25 cellular contexts compared by ENCODE assay signal in the genomic region with DNA sequence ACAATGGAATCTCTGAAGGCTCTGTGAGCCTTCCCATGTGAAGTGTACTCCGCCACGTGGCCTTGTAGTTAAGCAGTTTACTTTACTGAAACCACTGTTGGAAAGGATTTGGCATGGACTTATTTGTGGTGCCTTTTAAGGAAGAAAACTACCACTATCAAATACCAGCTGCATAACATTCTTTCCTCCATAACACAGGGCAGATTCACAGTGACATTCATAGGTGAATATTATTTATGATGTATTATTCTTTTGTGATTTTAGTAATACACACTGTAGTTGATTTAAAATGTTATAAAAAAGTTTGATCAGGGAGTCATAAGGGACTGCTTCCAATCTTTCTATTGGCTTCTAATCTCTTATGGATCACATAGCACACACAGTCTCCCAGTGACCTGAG.
DNase-seq lines count a peak whose midpoint lies in the region; ATAC-seq and TF ChIP-seq lines count a peak whose summit lies in the region.
"Had no signal": no experiment of that assay in that cellular context is flagged by ENCODE, and none has a peak within 500 bp of the region (broad histone marks: within the 10 kb centered on the region; RNA-seq: fewer than 3 reads in every experiment).

No MANE protein-coding gene starts in this region.

- DNase-seq in astrocyte of the hippocampus (ENCODE audit: low read depth, low spot score): peak; percentile 7
- no peak for DNase-seq in left lung
- no peak for DNase-seq in trophoblast cell
- DNase-seq in sigmoid colon: no peak
- DNase-seq in activated CD8-positive, alpha-beta memory T cell treated with anti-CD3 and anti-CD28 coated beads, Interleukin-2, amount 10 ng/mL, durations not matched to agents 7 days and 5 days: no peak
- DNase-seq in hepatocyte (ENCODE audit: low spot score): no peak
- DNase-seq in NCI-H748 treated with DMSO at 0.1 percent for 48 hours (lab: John Stamatoyannopoulos, UW): no peak
- DNase-seq in NCI-H1105 (lab: John Stamatoyannopoulos, UW): no peak
- DNase-seq: 8988T; ACHN; BE2C; C1 segment of cervical spinal cord; CD4-positive, alpha-beta memory T cell; CD4-positive, CD25-positive, alpha-beta regulatory T cell; CD8-positive, alpha-beta memory T cell; COR-L47; DMS 273 treated with DMSO at 0.1 percent for 48 hours; DMS153; DMS79; DND-41; EL; GDM1 had no signal

- H3K27me3 ChIP-seq in left lung (peaks cover 0 to 21% of the 10 kb centered on the region in 2 donors), trophoblast cell (ENCODE audit: insufficient read depth, low read length) (no peaks in the 10 kb centered on the region), sigmoid colon (no peaks in the 10 kb centered on the region), hepatocyte (no peaks in the 10 kb centered on the region)
- H3K27me3 ChIP-seq: BE2C had no signal

- peaks cover 11% of the 10 kb centered on the region for H3K79me1 ChIP-seq in trophoblast cell (ENCODE audit: low read length)

- no peaks in the 10 kb centered on the region for H3K4me1 ChIP-seq in left lung
- peaks cover 9 to 10% of the 10 kb centered on the region in 2 experiments for H3K4me1 ChIP-seq in trophoblast cell (ENCODE audit: control insufficient read depth in 1 of 2, insufficient read depth in 2 of 2, low read length in 2 of 2)
- H3K4me1 ChIP-seq in sigmoid colon: peaks cover 0 to 15% (median 10%) of the 10 kb centered on the region in 4 donors
- no peaks in the 10 kb centered on the region for H3K4me1 ChIP-seq in hepatocyte (ENCODE audit: insufficient read depth)
- H3K4me1 ChIP-seq: BE2C, BLaER1 had no signal

- H3K9me2 ChIP-seq in hepatocyte (replicated peaks; ENCODE audit: insufficient read depth): no peaks in the 10 kb centered on the region

- intact Hi-C loops in left lung (cut with DNase I): no loop called here
- intact Hi-C loops in sigmoid colon (cut with DNase I): no loop called here

- H2AFZ ChIP-seq in trophoblast cell (ENCODE audit: insufficient read depth, low read length, poor library complexity) (no peak overlapping the region), hepatocyte (no peak overlapping the region)

- no peak overlapping the region for H3K18ac ChIP-seq in trophoblast cell (ENCODE audit: low read length)

- CTCF ChIA-PET in activated CD8-positive, alpha-beta memory T cell treated with anti-CD3 and anti-CD28 coated beads, Interleukin-2, amount 10 ng/mL, durations not matched to agents 7 days and 5 days (lab: Charles Lee): no interaction called here

- H2BK5ac ChIP-seq in trophoblast cell (ENCODE audit: low read depth, low read length, poor library complexity): no peak overlapping the region

- H3K9me3 ChIP-seq in left lung (no peaks in the 10 kb centered on the region), trophoblast cell (ENCODE audit: insufficient read depth, low read depth, low read length) (no peaks in the 10 kb centered on the region), sigmoid colon (no peaks in the 10 kb centered on the region), hepatocyte (ENCODE audit: low read depth) (no peaks in the 10 kb centered on the region)
- H3K9me3 ChIP-seq: BE2C had no signal

- TF ChIP-seq CTCF in left lung (IDR thresholded peaks at IDR 0.05) (no peak), sigmoid colon (IDR thresholded peaks at IDR 0.05) (no peak), hepatocyte (IDR thresholded peaks at IDR 0.05; ENCODE audit: poor library complexity) (no peak)

- H3K36me3 ChIP-seq in left lung: no peaks in the 10 kb centered on the region
- no peaks in the 10 kb centered on the region for H3K36me3 ChIP-seq in trophoblast cell (ENCODE audit: control insufficient read depth in 1 of 2, insufficient read depth in 2 of 2, low read length in 2 of 2)
- no peaks in the 10 kb centered on the region for H3K36me3 ChIP-seq in sigmoid colon
- no peaks in the 10 kb centered on the region for H3K36me3 ChIP-seq in hepatocyte (replicated peaks; ENCODE audit: insufficient read depth, low read depth)
- H3K36me3 ChIP-seq: BE2C, BLaER1 had no signal

- WGBS in trophoblast cell (ENCODE audit: extremely low coverage, insufficient coverage, insufficient read length): no CpG with 5 or more reads among the region's 2 CpGs
- WGBS in sigmoid colon, 2 donors: 65 to 68% methylated on average over 2 of the region's 2 CpGs
- WGBS in hepatocyte (ENCODE audit: low lambda C conversion rate, missing lambda C conversion rate): 49% methylated on average over 2 of the region's 2 CpGs

- H4K12ac ChIP-seq in trophoblast cell (ENCODE audit: low read depth, low read length): no peak overlapping the region

- no peaks in the 10 kb centered on the region for H3K27me3 Mint-ChIP-seq in activated CD8-positive, alpha-beta memory T cell treated with anti-CD3 and anti-CD28 coated beads, Interleukin-2, amount 10 ng/mL, durations not matched to agents 7 days and 5 days
- H3K27me3 Mint-ChIP-seq: CD4-positive, alpha-beta memory T cell; CD4-positive, CD25-positive, alpha-beta regulatory T cell had no signal

- no peak overlapping the region for H2BK12ac ChIP-seq in trophoblast cell (ENCODE audit: low read length)

- H4K91ac ChIP-seq in trophoblast cell (ENCODE audit: low read depth, low read length): peak overlapping the region; percentile 18

- H3K79me2 ChIP-seq in trophoblast cell (ENCODE audit: control insufficient read depth, insufficient read depth, low read length, poor library complexity): peaks cover 4% of the 10 kb centered on the region
- no peaks in the 10 kb centered on the region for H3K79me2 ChIP-seq in hepatocyte

- H4K20me1 ChIP-seq in hepatocyte (ENCODE audit: insufficient read depth, poor library complexity, severe bottlenecking): no peaks in the 10 kb centered on the region
- H4K20me1 ChIP-seq: BLaER1 had no signal

- no peak for TF ChIP-seq POLR2A in sigmoid colon (IDR thresholded peaks at IDR 0.05)

- no peaks in the 10 kb centered on the region for H3K9me3 Mint-ChIP-seq in activated CD8-positive, alpha-beta memory T cell treated with anti-CD3 and anti-CD28 coated beads, Interleukin-2, amount 10 ng/mL, durations not matched to agents 7 days and 5 days (ENCODE audit: low read depth)

- no peak overlapping the region for H3K4me2 ChIP-seq in trophoblast cell (ENCODE audit: low read length)
- no peak overlapping the region for H3K4me2 ChIP-seq in hepatocyte
- H3K4me2 ChIP-seq: BLaER1 had no signal

- H3K4ac ChIP-seq in trophoblast cell (ENCODE audit: low read depth, low read length): no peak overlapping the region

- no peaks in the 10 kb centered on the region for H3K36me3 Mint-ChIP-seq in activated CD8-positive, alpha-beta memory T cell treated with anti-CD3 and anti-CD28 coated beads, Interleukin-2, amount 10 ng/mL, durations not matched to agents 7 days and 5 days
- H3K36me3 Mint-ChIP-seq: CD14-positive monocyte; CD4-positive, alpha-beta memory T cell; CD4-positive, CD25-positive, alpha-beta regulatory T cell; CD8-positive, alpha-beta memory T cell had no signal

- no peak overlapping the region for H3K27ac ChIP-seq in left lung
- no peak overlapping the region for H3K27ac ChIP-seq in trophoblast cell (ENCODE audit: low read depth, low read length)
- H3K27ac ChIP-seq in sigmoid colon: peak overlapping the region in 3 of 4 donors; percentile 65 to 73 (median 65)
- no peak overlapping the region for H3K27ac ChIP-seq in hepatocyte
- H3K27ac ChIP-seq: BLaER1 had no signal

- H4K8ac ChIP-seq in trophoblast cell (ENCODE audit: low read depth, low read length): no peak overlapping the region

- peak; percentile 54 for ATAC-seq in left lung
- no peak for ATAC-seq in activated CD8-positive, alpha-beta memory T cell treated with anti-CD3 and anti-CD28 coated beads, Interleukin-2, amount 10 ng/mL, durations not matched to agents 7 days and 5 days

- H3K9ac ChIP-seq in trophoblast cell (ENCODE audit: low read length): no peak overlapping the region
- H3K9ac ChIP-seq: BLaER1 had no signal

- H3K4me3 ChIP-seq in left lung (no peak overlapping the region), trophoblast cell (ENCODE audit: low read depth, low read length) (no peak overlapping the region), sigmoid colon (no peak overlapping the region), hepatocyte (no peak overlapping the region)
- H3K4me3 ChIP-seq: BLaER1, GM12878 had no signal

- H3K4me1 Mint-ChIP-seq in activated CD8-positive, alpha-beta memory T cell treated with anti-CD3 and anti-CD28 coated beads, Interleukin-2, amount 10 ng/mL, durations not matched to agents 7 days and 5 days: no peaks in the 10 kb centered on the region
- H3K4me1 Mint-ChIP-seq: CD14-positive monocyte; CD4-positive, alpha-beta memory T cell; CD4-positive, CD25-positive, alpha-beta regulatory T cell; CD8-positive, alpha-beta memory T cell had no signal

- H3K27ac Mint-ChIP-seq in activated CD8-positive, alpha-beta memory T cell treated with anti-CD3 and anti-CD28 coated beads, Interleukin-2, amount 10 ng/mL, durations not matched to agents 7 days and 5 days: no peak overlapping the region
- H3K27ac Mint-ChIP-seq: CD14-positive monocyte; CD4-positive, alpha-beta memory T cell; CD4-positive, CD25-positive, alpha-beta regulatory T cell; CD8-positive, alpha-beta memory T cell had no signal

- TF ChIP-seq EP300 in sigmoid colon (IDR thresholded peaks at IDR 0.05): peak in 2 of 4 donors; percentile 30 to 72

- peak overlapping the region; percentile 43 for H2BK120ac ChIP-seq in trophoblast cell (ENCODE audit: insufficient read depth, low read length, poor library complexity)

- no peak overlapping the region for H3K14ac ChIP-seq in trophoblast cell (ENCODE audit: low read length)

- no peak overlapping the region for H3K4me3 Mint-ChIP-seq in activated CD8-positive, alpha-beta memory T cell treated with anti-CD3 and anti-CD28 coated beads, Interleukin-2, amount 10 ng/mL, durations not matched to agents 7 days and 5 days
- H3K4me3 Mint-ChIP-seq: CD14-positive monocyte; CD4-positive, alpha-beta memory T cell; CD4-positive, CD25-positive, alpha-beta regulatory T cell; CD8-positive, alpha-beta memory T cell had no signal

- no peak overlapping the region for H2AK5ac ChIP-seq in trophoblast cell (ENCODE audit: low read length)

- no peak overlapping the region for H3K23ac ChIP-seq in trophoblast cell (ENCODE audit: low read length)

Comparison
In these comparisons a context has a peak if more than half of its experiments do, and no peak if none do; other contexts are left out.
1. H3K27ac ChIP-seq: peak in sigmoid colon (3 of 4); none in left lung (0 of 2), trophoblast cell (single experiment) and hepatocyte (single experiment).